7 cellular contexts compared by ENCODE assay signal in the genomic region with DNA sequence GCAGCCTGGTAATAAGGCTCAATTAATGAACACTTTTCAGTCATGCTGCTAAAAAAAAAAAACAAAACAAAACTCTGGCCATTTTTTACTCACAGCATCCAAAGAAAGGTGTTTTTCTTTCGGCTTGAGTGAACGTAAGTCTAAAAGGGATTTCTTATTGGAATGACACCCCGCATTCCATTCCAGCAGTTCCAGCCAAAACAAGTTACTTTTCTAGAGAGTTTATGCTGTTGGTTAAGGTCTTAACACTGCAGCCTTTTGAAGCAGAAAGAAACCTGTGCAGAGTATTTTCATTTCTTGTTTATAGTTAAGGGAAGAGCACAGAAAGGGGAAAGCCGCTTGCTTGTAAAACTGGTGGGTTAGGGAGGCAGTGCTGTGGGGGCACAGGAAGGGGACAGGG. TPM values are rescaled to one million over a fixed set of nuclear protein-coding genes. Genes with fewer than 3 reads are reported as not detected.
"Had no signal": no experiment of that assay in that cellular context is flagged by ENCODE, and none has a peak within 500 bp of the region (broad histone marks: within the 10 kb centered on the region; RNA-seq: fewer than 3 reads in every experiment).

No MANE protein-coding gene starts in this region.

RNA-seq across cellular contexts. Expression of a gene that starts 27.2 kb away (rescaled TPM):
- total RNA-seq: dermis blood vessel endothelial cell, lower leg skin, lung microvascular endothelial cell, osteoblast, tibial nerve had no signal
- polyA plus RNA-seq: immature natural killer cell; naive thymus-derived CD4-positive, alpha-beta T cell had no signal
